ENCODE assay signal across 20 cellular contexts in genomic region chr10:24414597-24414996, GRCh38.
DNase-seq lines count a peak whose midpoint lies in the region; ATAC-seq and TF ChIP-seq lines count a peak whose summit lies in the region.
"Had no signal": no experiment of that assay in that cellular context is flagged by ENCODE, and none has a peak within 500 bp of the region (broad histone marks: within the 10 kb centered on the region; RNA-seq: fewer than 3 reads in every experiment).

No MANE protein-coding gene starts in this region.

- no peak for TF ChIP-seq CTCF in GM13976 (IDR thresholded peaks at IDR 0.05; ENCODE audit: borderline replicate concordance, control extremely low read depth, extremely low read depth, insufficient read depth, missing control alignments)
- peak in 1 of 6 experiments; percentile 15 for TF ChIP-seq CTCF in thyroid gland (IDR thresholded peaks at IDR 0.05)

- intact Hi-C loops in thyroid gland (cut with DNase I): no loop called here

- 30 to 46% methylated on average over 6 of the region's 6 CpGs for WGBS in thyroid gland, 2 donors

- peaks cover 51 to 58% of the 10 kb centered on the region in 2 donors for H3K4me1 ChIP-seq in thyroid gland

- no peaks in the 10 kb centered on the region for H3K4me1 Mint-ChIP-seq in activated naive CD8-positive, alpha-beta T cell treated with anti-CD3 and anti-CD28 coated beads, Interleukin-2, amount 50 U/mL, for 24 hours
- H3K4me1 Mint-ChIP-seq: activated CD4-positive, alpha-beta T cell treated with anti-CD3 and anti-CD28 coated beads, Interleukin-2, amount 10 ng/mL, durations not matched to agents 24 days and 14 days; CD4-positive, alpha-beta memory T cell; stimulated activated effector memory CD8-positive, alpha-beta T cell treated with anti-CD3 and anti-CD28 coated beads, Interleukin-12 subunit alpha, Interleukin-12 subunit beta, amount 100 ng/mL, for 72 hours; T-cell had no signal

- H3K36me3 ChIP-seq in thyroid gland: no peaks in the 10 kb centered on the region
- H3K36me3 ChIP-seq: thoracic aorta had no signal

- no peaks in the 10 kb centered on the region for H3K9me3 ChIP-seq in thyroid gland
- H3K9me3 ChIP-seq: thoracic aorta had no signal

- H3K4me3 Mint-ChIP-seq in activated naive CD8-positive, alpha-beta T cell treated with anti-CD3 and anti-CD28 coated beads, Interleukin-2, amount 50 U/mL, for 24 hours: no peak overlapping the region
- H3K4me3 Mint-ChIP-seq: activated CD4-positive, alpha-beta T cell treated with anti-CD3 and anti-CD28 coated beads, Interleukin-2, amount 10 ng/mL, durations not matched to agents 24 days and 14 days; brain; CD4-positive, alpha-beta memory T cell; H9; stimulated activated effector memory CD8-positive, alpha-beta T cell treated with anti-CD3 and anti-CD28 coated beads, Interleukin-12 subunit alpha, Interleukin-12 subunit beta, amount 100 ng/mL, for 72 hours; T-cell had no signal

- no peak for TF ChIP-seq POLR2A in thyroid gland (IDR thresholded peaks at IDR 0.05)

- H3K27me3 Mint-ChIP-seq in activated naive CD8-positive, alpha-beta T cell treated with anti-CD3 and anti-CD28 coated beads, Interleukin-2, amount 50 U/mL, for 24 hours: peaks cover 8% of the 10 kb centered on the region
- H3K27me3 Mint-ChIP-seq: brain had no signal

- peak; percentile 64 for ATAC-seq in HG02852 (IDR thresholded peaks at IDR 0.05; ENCODE audit: unreplicated experiment)
- ATAC-seq in GM18520 (IDR thresholded peaks at IDR 0.05; ENCODE audit: unreplicated experiment): no peak
- ATAC-seq in activated naive CD8-positive, alpha-beta T cell treated with anti-CD3 and anti-CD28 coated beads, Interleukin-2, amount 50 U/mL, for 24 hours: no peak
- ATAC-seq: Right ventricle myocardium inferior; stimulated activated effector memory CD8-positive, alpha-beta T cell treated with anti-CD3 and anti-CD28 coated beads, Interleukin-12 subunit alpha, Interleukin-12 subunit beta, amount 100 ng/mL, for 72 hours; T-cell had no signal

- DNase-seq in GM13976 (ENCODE audit: low spot score) (peak; percentile 32), SW480 (ENCODE audit: low spot score) (peak; percentile 28), thyroid gland (peak; percentile 74 to 85), NCI-H345 (lab: John Stamatoyannopoulos, UW) (no peak)
- no peak for DNase-seq in activated naive CD8-positive, alpha-beta T cell treated with anti-CD3 and anti-CD28 coated beads, Interleukin-2, amount 50 U/mL, for 24 hours
- DNase-seq: activated CD4-positive, alpha-beta T cell treated with anti-CD3 and anti-CD28 coated beads, Interleukin-2, amount 10 ng/mL, durations not matched to agents 24 days and 14 days; CD4-positive, alpha-beta memory T cell; H9; Karpas-422; NCI-H2081 treated with DMSO at 0.1 percent for 48 hours; NCI-H524; posterior cingulate gyrus; T-cell had no signal

- in situ Hi-C loops in GM13976 (cut with MboI; ENCODE audit: low sequenced_read_pairs, unreplicated experiment): no loop called here

- H3K36me3 Mint-ChIP-seq in activated naive CD8-positive, alpha-beta T cell treated with anti-CD3 and anti-CD28 coated beads, Interleukin-2, amount 50 U/mL, for 24 hours (ENCODE audit: low read depth): no peaks in the 10 kb centered on the region
- H3K36me3 Mint-ChIP-seq: brain; CD4-positive, alpha-beta memory T cell; stimulated activated effector memory CD8-positive, alpha-beta T cell treated with anti-CD3 and anti-CD28 coated beads, Interleukin-12 subunit alpha, Interleukin-12 subunit beta, amount 100 ng/mL, for 72 hours; T-cell had no signal

- H3K27ac ChIP-seq in thyroid gland: peak overlapping the region in 2 of 3 donors; percentile 94 to 98
- H3K27ac ChIP-seq: thoracic aorta had no signal

- H3K9me3 Mint-ChIP-seq in activated naive CD8-positive, alpha-beta T cell treated with anti-CD3 and anti-CD28 coated beads, Interleukin-2, amount 50 U/mL, for 24 hours: no peaks in the 10 kb centered on the region
- H3K9me3 Mint-ChIP-seq: activated CD4-positive, alpha-beta T cell treated with anti-CD3 and anti-CD28 coated beads, Interleukin-2, amount 10 ng/mL, durations not matched to agents 24 days and 14 days; activated T-helper 2 cell treated with anti-CD3 and anti-CD28 coated beads, Interferon-gamma antibody, Interleukin-2, Interleukin-4, amounts not matched to agents 10 μg/mL and 5 μg/mL and 100 μg/mL, durations not matched to agents 14 hours and 24 hours and 36 hours; H9; stimulated activated effector memory CD8-positive, alpha-beta T cell treated with anti-CD3 and anti-CD28 coated beads, Interleukin-12 subunit alpha, Interleukin-12 subunit beta, amount 100 ng/mL, for 72 hours; T-cell had no signal

- no peak overlapping the region for H3K27ac Mint-ChIP-seq in activated naive CD8-positive, alpha-beta T cell treated with anti-CD3 and anti-CD28 coated beads, Interleukin-2, amount 50 U/mL, for 24 hours
- H3K27ac Mint-ChIP-seq: activated CD4-positive, alpha-beta T cell treated with anti-CD3 and anti-CD28 coated beads, Interleukin-2, amount 10 ng/mL, durations not matched to agents 24 days and 14 days; activated T-helper 2 cell treated with anti-CD3 and anti-CD28 coated beads, Interferon-gamma antibody, Interleukin-2, Interleukin-4, amounts not matched to agents 10 μg/mL and 5 μg/mL and 100 μg/mL, durations not matched to agents 14 hours and 24 hours and 36 hours; stimulated activated effector memory CD8-positive, alpha-beta T cell treated with anti-CD3 and anti-CD28 coated beads, Interleukin-12 subunit alpha, Interleukin-12 subunit beta, amount 100 ng/mL, for 72 hours; T-cell had no signal

- H3K4me3 ChIP-seq in thyroid gland (replicated peaks in 1 of 3): no peak overlapping the region
- H3K4me3 ChIP-seq: thoracic aorta had no signal

- H3K27me3 ChIP-seq in thyroid gland: no peaks in the 10 kb centered on the region

Comparison
In these comparisons a context has a peak if more than half of its experiments do, and no peak if none do; other contexts are left out.
1. DNase-seq: peak in GM13976 (single experiment), SW480 (single experiment) and thyroid gland (2 of 2); none in activated naive CD8-positive, alpha-beta T cell treated with anti-CD3 and anti-CD28 coated beads, Interleukin-2, amount 50 U/mL, for 24 hours (single experiment) and NCI-H345 (single experiment).